8 cellular contexts compared by ENCODE assay signal in genomic region chr10:70887804-70888800, GRCh38. TPM values are rescaled to one million over a fixed set of nuclear protein-coding genes. Genes with fewer than 3 reads are reported as not detected.
A peak's percentile ranks its signal among the peaks of the same experiment; 100 is the strongest.
DNase-seq lines count a peak whose midpoint lies in the region; ATAC-seq and TF ChIP-seq lines count a peak whose summit lies in the region.

TSS of gene PCBD1 (minus strand) at chr10:70888565. CDS start at chr10:70888533, 32 bp downstream.

- H3K9me1 ChIP-seq in IMR-90 (ENCODE audit: insufficient read depth, low read length) = no peaks in the 10 kb centered on the region; the same call in 1 of the 2 replicates

- peak within 1 kb of the TSS; percentile 83 for H3K9ac ChIP-seq in IMR-90 (ENCODE audit: low read depth, low read length)

- peak within 1 kb of the TSS; percentile 62 for H2AK9ac ChIP-seq in IMR-90 (replicated peaks; ENCODE audit: low read depth, low read length, poor library complexity)

- TF ChIP-seq CTCF in IMR-90 (conservative IDR thresholded peaks at IDR 0.05; ENCODE audit: low read depth, low read length) = no peak
- TF ChIP-seq CTCF in left ventricle myocardium inferior (IDR thresholded peaks at IDR 0.05; ENCODE audit: borderline replicate concordance) = no peak
- TF ChIP-seq CTCF in prostate gland (IDR thresholded peaks at IDR 0.05) = no peak

- peak within 1 kb of the TSS; percentile 85 for H3K23ac ChIP-seq in IMR-90 (ENCODE audit: low read depth, low read length)

- H4K5ac ChIP-seq in IMR-90 (ENCODE audit: low read depth, low read length) = peak within 1 kb of the TSS; percentile 84

- no peaks in the 10 kb centered on the region for H4K20me1 ChIP-seq in IMR-90 (ENCODE audit: insufficient read depth, low read length)

- peak within 1 kb of the TSS; percentile 71 to 90 for H4K8ac ChIP-seq in IMR-90 (ENCODE audit: low read depth in 2 of 2, low read length in 2 of 2)

- peak within 1 kb of the TSS; percentile 71; the same call in 1 of the 2 replicates for H3K18ac ChIP-seq in IMR-90 (ENCODE audit: low read depth, low read length)

- ATAC-seq in GM21447 (IDR thresholded peaks at IDR 0.05; ENCODE audit: unreplicated experiment) (peak; percentile 78), IMR-90 (ENCODE audit: low read depth) (peak; percentile 88)

- H3K4me1 ChIP-seq in IMR-90 (ENCODE audit: control insufficient read depth, insufficient read depth, low read length) (peaks cover 2% of the 10 kb centered on the region; the same call in 1 of the 2 replicates), left ventricle myocardium inferior (peaks cover 47% of the 10 kb centered on the region), prostate gland (replicated peaks) (no peaks in the 10 kb centered on the region), urinary bladder (ENCODE audit: insufficient read depth) (no peaks in the 10 kb centered on the region)

- H2AFZ ChIP-seq in IMR-90 (replicated peaks; ENCODE audit: low read length, poor library complexity) = peak within 1 kb of the TSS; percentile 97

- no peak within 1 kb of the TSS; the same call in 2 of the 3 replicates for H2BK15ac ChIP-seq in IMR-90 (ENCODE audit: low read depth, low read length)

- peak within 1 kb of the TSS; percentile 64; the same call in 1 of the 2 replicates for H3K4ac ChIP-seq in IMR-90 (ENCODE audit: low read depth, low read length)

- no peak for TF ChIP-seq RAD21 in IMR-90 (IDR thresholded peaks at IDR 0.05; ENCODE audit: low read length)

- H3K9me3 ChIP-seq in IMR-90 (ENCODE audit: control insufficient read depth, insufficient read depth, low read length) (no peaks in the 10 kb centered on the region), left ventricle myocardium inferior (replicated peaks) (no peaks in the 10 kb centered on the region), prostate gland (no peaks in the 10 kb centered on the region)

- H3K4me2 ChIP-seq in IMR-90 (ENCODE audit: low read depth, low read length) = peak within 1 kb of the TSS; percentile 97

- POLR2A ChIA-PET in IMR-90 (lab: Charles Lee; ENCODE audit: unreplicated experiment) = interaction anchor here (0.6 kb wide), 1 partner anchor 1748 kb away, joined by 3 read pairs; no protein-coding TSS in a partner anchor

- WGBS in IMR-90 (ENCODE audit: extremely low coverage in 2 of 2, insufficient read length in 1 of 2), 2 experiments = 2% methylated on average over 24 of the region's 85 CpGs; no CpG with 5 or more reads in 1 of the 2 experiments
- 0 to 1% (median 1%) methylated on average over 82 to 85 of the region's 85 CpGs for WGBS in adipose tissue, 3 donors
- WGBS in prostate gland = 1% methylated on average over 76 of the region's 85 CpGs
- WGBS in urinary bladder = under 1% methylated on average over 85 of the region's 85 CpGs

- no peak within 1 kb of the TSS for H2AK5ac ChIP-seq in IMR-90 (ENCODE audit: low read depth, low read length)

- no peaks in the 10 kb centered on the region for H3K27me3 ChIP-seq in IMR-90 (ENCODE audit: control insufficient read depth, insufficient read depth, low read length)
- no peaks in the 10 kb centered on the region for H3K27me3 ChIP-seq in left ventricle myocardium inferior (ENCODE audit: low read depth)
- H3K27me3 ChIP-seq in prostate gland (replicated peaks; ENCODE audit: insufficient read depth) = no peaks in the 10 kb centered on the region

- dilution Hi-C loops in IMR-90 (cut with HindIII; ENCODE audit: low sequenced_read_pairs, unreplicated experiment) = no loop called here

- H2BK5ac ChIP-seq in IMR-90 (ENCODE audit: low read depth, low read length, poor library complexity, severe bottlenecking) = no peak within 1 kb of the TSS

- H3K14ac ChIP-seq in IMR-90 (replicated peaks; ENCODE audit: low read depth, low read length) = peak within 1 kb of the TSS; percentile 87; the same call in 1 of the 2 replicates

- no peak within 1 kb of the TSS for H2BK120ac ChIP-seq in IMR-90 (ENCODE audit: low read depth, low read length)

- no peaks in the 10 kb centered on the region for H3K79me1 ChIP-seq in IMR-90 (ENCODE audit: low read depth in 1 of 2, low read length in 2 of 2)

- no peak within 1 kb of the TSS for H3K56ac ChIP-seq in IMR-90 (ENCODE audit: extremely low read depth, insufficient read depth, low read length)

- H3K36me3 ChIP-seq in IMR-90 (ENCODE audit: control insufficient read depth, insufficient read depth, low read length) (peaks cover 5% of the 10 kb centered on the region), left ventricle myocardium inferior (peaks cover 27% of the 10 kb centered on the region), prostate gland (no peaks in the 10 kb centered on the region), urinary bladder (ENCODE audit: insufficient read depth) (no peaks in the 10 kb centered on the region)

- peak within 1 kb of the TSS; percentile 76 for H3K4me3 ChIP-seq in IMR-90 (ENCODE audit: insufficient read depth, low read depth, low read length)
- H3K4me3 ChIP-seq in left ventricle myocardium inferior = peak within 1 kb of the TSS; percentile 80
- H3K4me3 ChIP-seq in prostate gland = peak within 1 kb of the TSS; percentile 76 to 92
- H3K4me3 ChIP-seq in urinary bladder (ENCODE audit: low read depth, low read length) = peak within 1 kb of the TSS; percentile 69

- in situ Hi-C loops in IMR-90 (cut with MboI; ENCODE audit: low sequenced_read_pairs) = no loop called here

- CTCF ChIA-PET in IMR-90 (lab: Yijun Ruan, JAX) = interaction anchor here (1.0 kb wide), 1 partner anchor 8 kb away, joined by 3 read pairs; no protein-coding TSS in a partner anchor

- no TSS peak for BruUV-seq in IMR-90 (replicated peaks; lab: Mats Ljungman, UMichigan)

- no peak for TF ChIP-seq POLR2A in IMR-90 (IDR thresholded peaks at IDR 0.05; ENCODE audit: low read depth, low read length)
- TF ChIP-seq POLR2A in prostate gland (IDR thresholded peaks at IDR 0.05) = peak; percentile 56

- H3K27ac ChIP-seq in IMR-90 (ENCODE audit: insufficient read depth, low read length) (peak within 1 kb of the TSS; percentile 70; the same call in 1 of the 2 replicates), adipose tissue (ENCODE audit: low read depth, low read length) (peak within 1 kb of the TSS; percentile 61), left ventricle myocardium inferior (replicated peaks) (peak within 1 kb of the TSS; percentile 94), prostate gland (peak within 1 kb of the TSS; percentile 89 to 96), urinary bladder (ENCODE audit: low read depth) (peak within 1 kb of the TSS; percentile 95)

- DNase-seq in DMS53 (lab: John Stamatoyannopoulos, UW) = peak; percentile 93
- peak; percentile 36 for DNase-seq in IMR-90
- peak; percentile 39 to 48 for DNase-seq in SW 1271 (lab: John Stamatoyannopoulos, UW)
- DNase-seq in left ventricle myocardium inferior = peak; percentile 80
- DNase-seq in prostate gland (ENCODE audit: low spot score) = peak; percentile 74

- peak within 1 kb of the TSS; percentile 27; the same call in 1 of the 2 replicates for H4K91ac ChIP-seq in IMR-90 (ENCODE audit: insufficient read depth, low read depth, low read length)

- H2BK20ac ChIP-seq in IMR-90 (ENCODE audit: low read depth, low read length) = no peak within 1 kb of the TSS

- intact Hi-C loops in IMR-90 (cut with micrococcal nuclease) (no loop called here), left ventricle myocardium inferior (cut with micrococcal nuclease) (no loop called here), prostate gland (cut with DNase I) (no loop called here)

TF ChIP-seq in IMR-90, 13 proteins besides CTCF, POLR2A, EP300 and RAD21:
- TF ChIP-seq USF2 (IDR thresholded peaks at IDR 0.05; ENCODE audit: low read depth, low read length) = no peak
- TF ChIP-seq CEBPB (IDR thresholded peaks at IDR 0.05; ENCODE audit: low read depth, low read length) = no peak
- TF ChIP-seq ELK1 (IDR thresholded peaks at IDR 0.05; ENCODE audit: borderline replicate concordance, low read depth, low read length) = no peak
- no peak for TF ChIP-seq MXI1 (IDR thresholded peaks at IDR 0.05; ENCODE audit: borderline replicate concordance, low read depth, low read length)
- peak; percentile 74; the same call in 1 of the 2 replicates for TF ChIP-seq MAZ (IDR thresholded peaks at IDR 0.05; ENCODE audit: borderline replicate concordance, low read depth, low read length)
- TF ChIP-seq CHD1 (IDR thresholded peaks at IDR 0.05; ENCODE audit: low read depth, low read length) = no peak
- no peak for TF ChIP-seq SMC3 (IDR thresholded peaks at IDR 0.05; ENCODE audit: low read depth, low read length)

RNA-seq across cellular contexts. Expression of gene PCBD1, which starts in this region (rescaled TPM):
- total RNA-seq in IMR-90 (2012; rRNA removed) (15.8 and 17.8 TPM in 2 replicates), left ventricle myocardium inferior (123 TPM), prostate gland (100 to 1,000 TPM in 1 of 2 donors, 10 to 100 TPM in 1; 87.4 to 121 TPM), urinary bladder (25.6 TPM)
- polyA plus RNA-seq in IMR-90 (2012; rRNA removed) (31.6 and 33.1 TPM in 2 replicates), adipose tissue (100 to 1,000 TPM in 2 of 3 donors, 10 to 100 TPM in 1; 97.6 to 158 (median 113) TPM), urinary bladder (95.0 TPM)
- polyA plus RNA-seq in IMR-90 (2012; cell fraction: cytosol; rRNA removed) = 21.7 and 49.0 TPM in 2 replicates
- 10.9 and 17.4 TPM in 2 replicates for polyA plus RNA-seq in IMR-90 (2012; cell fraction: nucleus; rRNA removed; ENCODE audit: low replicate concordance)

Comparison
In these comparisons a context has a peak if more than half of its experiments do, and no peak if none do; other contexts are left out.
1. Peak in every context shown above with its lines: DNase-seq, ATAC-seq, H3K4me3 ChIP-seq and H3K27ac ChIP-seq.
2. DNase-seq: peak in every context shown above with its lines; median percentile 93 in DMS53; 80 in left ventricle myocardium inferior; 74 in prostate gland; 44 in SW 1271; 36 in IMR-90.